1 cellular context compared by ENCODE assay signal in the genomic region with DNA sequence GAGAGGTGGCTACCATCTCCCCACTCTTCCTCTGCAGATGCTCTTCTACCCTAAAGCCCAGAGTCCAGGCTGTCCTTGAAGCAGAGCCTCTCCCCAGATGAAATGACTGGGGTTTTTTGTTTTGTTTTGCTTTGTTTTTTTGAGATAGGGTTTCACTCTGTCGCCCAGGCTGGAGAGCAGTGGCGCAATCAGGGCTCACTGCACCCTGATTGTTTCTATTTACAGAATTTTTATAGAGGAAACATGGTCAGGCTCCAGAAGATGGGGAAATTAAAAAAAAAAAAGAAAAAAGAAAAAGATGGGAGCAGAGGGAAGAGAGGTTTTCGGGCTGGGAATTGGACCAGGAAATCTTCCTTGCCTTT.
TF ChIP-seq lines count a peak whose summit lies in the region.

No MANE protein-coding gene starts in this region.

TF ChIP-seq in endothelial cell of umbilical vein, 7 proteins besides CTCF, POLR2A, EP300 and RAD21 (continued from another document):
- TF ChIP-seq EZH2 (IDR thresholded peaks at IDR 0.05; ENCODE audit: borderline replicate concordance, low read depth, low read length, severe bottlenecking) = no peak
- no peak for TF ChIP-seq MYC (IDR thresholded peaks at IDR 0.05; ENCODE audit: low read depth, low read length)
- no peak for TF ChIP-seq GATA2 (IDR thresholded peaks at IDR 0.05; ENCODE audit: insufficient read depth, insufficient read length, low read depth, low read length)
